ENCODE assay signal across 9 cellular contexts in the genomic region with DNA sequence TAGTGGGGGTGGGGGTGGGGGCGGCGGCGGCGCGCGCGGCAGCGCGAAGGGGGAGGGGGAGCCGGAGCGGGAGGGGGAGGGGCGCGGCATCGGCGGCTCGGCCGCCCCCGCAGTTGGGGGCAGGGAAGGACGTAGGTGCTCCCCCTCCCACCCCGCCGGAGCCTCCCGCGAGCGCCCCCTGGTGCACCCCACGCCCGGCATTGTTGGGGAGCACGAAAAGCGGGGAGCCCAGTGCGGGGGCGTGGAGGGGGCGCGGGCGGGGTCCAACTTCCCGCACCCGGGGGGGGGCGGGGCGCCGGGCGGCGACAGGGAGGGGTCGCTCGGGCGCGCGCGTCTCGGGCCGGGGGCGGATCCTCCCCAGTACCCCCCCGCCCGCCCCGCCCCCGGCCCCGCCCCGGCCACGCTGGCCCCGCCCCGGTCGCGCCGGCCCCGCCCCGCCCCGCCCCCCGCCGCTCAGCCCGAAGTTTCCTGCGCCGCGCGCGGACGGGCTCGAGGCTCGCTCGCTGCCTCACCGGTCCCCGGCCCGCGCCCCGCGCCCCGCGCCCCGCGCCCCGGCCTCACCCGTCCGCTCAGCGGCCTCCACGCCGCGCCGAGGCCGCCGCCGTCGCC. TPM values are rescaled to one million over a fixed set of nuclear protein-coding genes. Genes with fewer than 3 reads are reported as not detected.
DNase-seq lines count a peak whose midpoint lies in the region; ATAC-seq and TF ChIP-seq lines count a peak whose summit lies in the region.
"Had no signal": no experiment of that assay in that cellular context is flagged by ENCODE, and none has a peak within 500 bp of the region (broad histone marks: within the 10 kb centered on the region; RNA-seq: fewer than 3 reads in every experiment).

A gene (plus strand): TSS at position 456 of the 609 bp plus-strand sequence. CDS start 632 bp downstream, outside the sequence.

- no peaks in the 10 kb centered on the region for H3K27me3 ChIP-seq in CD4-positive, CD25-positive, alpha-beta regulatory T cell (ENCODE audit: control insufficient read depth, insufficient read depth, low read length)
- H3K27me3 ChIP-seq in adrenal gland (no peaks in the 10 kb centered on the region), mesenchymal stem cell (ENCODE audit: control insufficient read depth in 1 of 2, insufficient read depth in 1 of 2, low read length in 2 of 2) (peaks cover 68 to 82% of the 10 kb centered on the region in 2 experiments)

- H2AK5ac ChIP-seq in mesenchymal stem cell (ENCODE audit: low read length, severe bottlenecking): no peak within 1 kb of the TSS

- peak within 1 kb of the TSS in 2 of 4 donors; percentile 46 to 70 for H3K4me3 Mint-ChIP-seq in CD4-positive, CD25-positive, alpha-beta regulatory T cell
- H3K4me3 Mint-ChIP-seq in T-helper 1 cell treated with Interleukin-12 subunit alpha and Interleukin-12 subunit beta and Interleukin-4 antibody, amounts not matched to agents 30 μg/mL and 1 μg/mL, for 36 hours: peak within 1 kb of the TSS; percentile 28

- no peaks in the 10 kb centered on the region for H3K36me3 ChIP-seq in CD4-positive, CD25-positive, alpha-beta regulatory T cell (ENCODE audit: control insufficient read depth, insufficient read depth, low read length)
- no peaks in the 10 kb centered on the region for H3K36me3 ChIP-seq in adrenal gland (replicated peaks in 1 of 2)
- peaks cover 0 to 14% of the 10 kb centered on the region in 2 experiments for H3K36me3 ChIP-seq in mesenchymal stem cell (ENCODE audit: control insufficient read depth in 1 of 2, insufficient read depth in 2 of 2, low read depth in 1 of 2, low read length in 2 of 2)

- no peak within 1 kb of the TSS for H4K91ac ChIP-seq in mesenchymal stem cell (ENCODE audit: low read length)

- WGBS in adrenal gland, 4 donors: 1% methylated on average over 51 to 81 of the region's 98 CpGs; no CpG with 5 or more reads in 2 of the 4 donors
- no CpG with 5 or more reads among the region's 98 CpGs for WGBS in mesenchymal stem cell

- no peak for TF ChIP-seq POLR2A in adrenal gland (IDR thresholded peaks at IDR 0.05)

- TF ChIP-seq CTCF in adrenal gland (IDR thresholded peaks at IDR 0.05) (peak in 1 of 6 experiments; percentile 38), GM10248 (IDR thresholded peaks at IDR 0.05; ENCODE audit: control extremely low read depth, extremely low read depth, low read depth, missing control alignments) (no peak)

- H3K4me1 Mint-ChIP-seq in CD4-positive, CD25-positive, alpha-beta regulatory T cell: peaks cover 0 to 8% (median 0%) of the 10 kb centered on the region in 4 donors
- no peaks in the 10 kb centered on the region for H3K4me1 Mint-ChIP-seq in T-helper 1 cell treated with Interleukin-12 subunit alpha and Interleukin-12 subunit beta and Interleukin-4 antibody, amounts not matched to agents 30 μg/mL and 1 μg/mL, for 36 hours (ENCODE audit: low read depth)

- H2BK15ac ChIP-seq in mesenchymal stem cell (ENCODE audit: low read depth, poor library complexity, severe bottlenecking): peak within 1 kb of the TSS; percentile 89

- intact Hi-C loops in adrenal gland (cut with DNase I): no loop called here

- peak within 1 kb of the TSS in 1 of 2 experiments; percentile 67 for H3K18ac ChIP-seq in mesenchymal stem cell (ENCODE audit: low read depth in 1 of 2, low read length in 2 of 2)

- H3K4me2 ChIP-seq in mesenchymal stem cell (ENCODE audit: low read length, poor library complexity, severe bottlenecking): peak within 1 kb of the TSS; percentile 57

- H2BK5ac ChIP-seq in mesenchymal stem cell (ENCODE audit: low read depth, low read length, poor library complexity, severe bottlenecking): no peak within 1 kb of the TSS

- no peak within 1 kb of the TSS for H3K27ac Mint-ChIP-seq in CD4-positive, CD25-positive, alpha-beta regulatory T cell
- H3K27ac Mint-ChIP-seq in T-helper 1 cell treated with Interleukin-12 subunit alpha and Interleukin-12 subunit beta and Interleukin-4 antibody, amounts not matched to agents 30 μg/mL and 1 μg/mL, for 36 hours: no peak within 1 kb of the TSS

- H3K9me3 Mint-ChIP-seq in CD4-positive, CD25-positive, alpha-beta regulatory T cell: peaks cover 0 to 2% (median 0%) of the 10 kb centered on the region in 7 donors
- H3K9me3 Mint-ChIP-seq in T-helper 1 cell treated with Interleukin-12 subunit alpha and Interleukin-12 subunit beta and Interleukin-4 antibody, amounts not matched to agents 30 μg/mL and 1 μg/mL, for 36 hours: no peaks in the 10 kb centered on the region

- H3K14ac ChIP-seq in mesenchymal stem cell (ENCODE audit: low read length in 2 of 2): no peak within 1 kb of the TSS

- no peak within 1 kb of the TSS for H3K4ac ChIP-seq in mesenchymal stem cell (ENCODE audit: low read depth in 1 of 2, low read length in 2 of 2)

- no peak within 1 kb of the TSS for H3K9ac ChIP-seq in mesenchymal stem cell (ENCODE audit: low read length)

- no peak within 1 kb of the TSS for H2BK12ac ChIP-seq in mesenchymal stem cell (ENCODE audit: low read length in 2 of 2)

- peak within 1 kb of the TSS in 1 of 2 experiments; percentile 61 for H3K23ac ChIP-seq in mesenchymal stem cell (ENCODE audit: low read length in 2 of 2)

- no peaks in the 10 kb centered on the region for H3K27me3 Mint-ChIP-seq in CD4-positive, CD25-positive, alpha-beta regulatory T cell
- H3K27me3 Mint-ChIP-seq in T-helper 1 cell treated with Interleukin-12 subunit alpha and Interleukin-12 subunit beta and Interleukin-4 antibody, amounts not matched to agents 30 μg/mL and 1 μg/mL, for 36 hours (ENCODE audit: low read depth): peaks cover 17% of the 10 kb centered on the region

- no peak within 1 kb of the TSS for H3K4me3 ChIP-seq in CD4-positive, CD25-positive, alpha-beta regulatory T cell (ENCODE audit: low read depth, low read length)
- H3K4me3 ChIP-seq in adrenal gland (peak within 1 kb of the TSS in 2 of 4 donors; percentile 37 to 80), mesenchymal stem cell (ENCODE audit: insufficient read depth in 1 of 2, low read depth in 1 of 2, low read length in 2 of 2) (peak within 1 kb of the TSS in 1 of 2 experiments; percentile 52)

- H3K79me1 ChIP-seq in mesenchymal stem cell (replicated peaks; ENCODE audit: low read length, poor library complexity, severe bottlenecking): no peaks in the 10 kb centered on the region

- POLR2A ChIA-PET in GM10248 (lab: Yijun Ruan, JAX): no interaction called here

- no peaks in the 10 kb centered on the region for H3K9me3 ChIP-seq in CD4-positive, CD25-positive, alpha-beta regulatory T cell (ENCODE audit: control insufficient read depth in 2 of 2, low read length in 2 of 2)
- H3K9me3 ChIP-seq in adrenal gland (replicated peaks in 1 of 3): no peaks in the 10 kb centered on the region
- no peaks in the 10 kb centered on the region for H3K9me3 ChIP-seq in mesenchymal stem cell (ENCODE audit: control insufficient read depth, low read length)

- peak within 1 kb of the TSS; percentile 42 for H4K8ac ChIP-seq in mesenchymal stem cell (ENCODE audit: low read length)

- no peak within 1 kb of the TSS for H2AFZ ChIP-seq in mesenchymal stem cell (ENCODE audit: low read depth, low read length)

- no peaks in the 10 kb centered on the region for H3K36me3 Mint-ChIP-seq in CD4-positive, CD25-positive, alpha-beta regulatory T cell
- H3K36me3 Mint-ChIP-seq in T-helper 1 cell treated with Interleukin-12 subunit alpha and Interleukin-12 subunit beta and Interleukin-4 antibody, amounts not matched to agents 30 μg/mL and 1 μg/mL, for 36 hours (ENCODE audit: low read depth): no peaks in the 10 kb centered on the region

- peak; percentile 44 to 54 for ATAC-seq in CD4-positive, CD25-positive, alpha-beta regulatory T cell (ENCODE audit: low read depth in 2 of 2)
- ATAC-seq in GM18498 (IDR thresholded peaks at IDR 0.05; ENCODE audit: unreplicated experiment): no peak
- ATAC-seq in HG03045 (IDR thresholded peaks at IDR 0.05; ENCODE audit: unreplicated experiment): no peak

- H3K4me1 ChIP-seq in CD4-positive, CD25-positive, alpha-beta regulatory T cell (ENCODE audit: control insufficient read depth, insufficient read depth, low read length, poor library complexity, severe bottlenecking): peaks cover 18% of the 10 kb centered on the region
- H3K4me1 ChIP-seq in adrenal gland (replicated peaks in 1 of 2) (peaks cover 9 to 17% of the 10 kb centered on the region in 2 donors), mesenchymal stem cell (ENCODE audit: control insufficient read depth, insufficient read depth, low read depth, low read length) (peaks cover 24% of the 10 kb centered on the region)

- CTCF ChIA-PET in GM10248 (lab: Yijun Ruan, JAX): no interaction called here

- H3K27ac ChIP-seq in CD4-positive, CD25-positive, alpha-beta regulatory T cell (ENCODE audit: insufficient read depth, low read length, poor library complexity, severe bottlenecking): no peak within 1 kb of the TSS
- H3K27ac ChIP-seq in adrenal gland (peak within 1 kb of the TSS in 3 of 5 donors; percentile 62 to 89 (median 82)), mesenchymal stem cell (ENCODE audit: low read length, poor library complexity, severe bottlenecking) (no peak within 1 kb of the TSS)

- peak; percentile 8 to 56 (median 50) for DNase-seq in CD4-positive, CD25-positive, alpha-beta regulatory T cell
- DNase-seq in adrenal gland (peak in 5 of 7 donors; percentile 42 to 71 (median 57)), mesenchymal stem cell (no peak), GM10248 (ENCODE audit: extremely low spot score) (no peak)
- DNase-seq in stimulated activated CD8-positive, alpha-beta memory T cell treated with anti-CD3 and anti-CD28 coated beads, Interleukin-2, amount 100 ng/mL, for 48 hours (ENCODE audit: low read depth in 2 of 2): peak; percentile 17 to 27

- no peak within 1 kb of the TSS for H2BK120ac ChIP-seq in mesenchymal stem cell (ENCODE audit: low read depth, low read length)

RNA-seq across cellular contexts. Expression of the gene that starts here (rescaled TPM):
- 4.2 TPM for total RNA-seq in CD4-positive, CD25-positive, alpha-beta regulatory T cell
- polyA plus RNA-seq in CD4-positive, CD25-positive, alpha-beta regulatory T cell: under 1 TPM in 3 of 4 donors, not detected in 1; 0.37 to 0.63 (median 0.38) TPM
- total RNA-seq in adrenal gland: 100 to 1,000 TPM in 1 of 8 donors, 10 to 100 TPM in 7; 25.1 to 121 (median 41.7) TPM
- polyA plus RNA-seq in adrenal gland: 10 to 100 TPM; 20.1 to 36.2 (median 21.7) TPM
- 1.2 TPM for polyA plus RNA-seq in mesenchymal stem cell (2013, experiment 1 of 2)
- 1.1 TPM for polyA plus RNA-seq in mesenchymal stem cell (2013, experiment 2 of 2)
- total RNA-seq: endothelial cell of umbilical vein had no signal

Comparison
In these comparisons a context has a peak if more than half of its experiments do, and no peak if none do; other contexts are left out.
1. RNA of the gene that starts here (polyA plus RNA-seq): 20.1 to 36.2 TPM in adrenal gland; 0.37 to 0.63 TPM in CD4-positive, CD25-positive, alpha-beta regulatory T cell; every median in the first group is over 10 times any median in the second.
2. ATAC-seq: peak in CD4-positive, CD25-positive, alpha-beta regulatory T cell (2 of 2); none in GM18498 (single experiment) and HG03045 (single experiment).
3. DNase-seq: peak in CD4-positive, CD25-positive, alpha-beta regulatory T cell (3 of 3), adrenal gland (5 of 7) and stimulated activated CD8-positive, alpha-beta memory T cell treated with anti-CD3 and anti-CD28 coated beads, Interleukin-2, amount 100 ng/mL, for 48 hours (2 of 2); none in mesenchymal stem cell (single experiment) and GM10248 (single experiment).
4. H3K27ac ChIP-seq: peak in adrenal gland (3 of 5); none in CD4-positive, CD25-positive, alpha-beta regulatory T cell (single experiment) and mesenchymal stem cell (single experiment).